In the genomic region with DNA sequence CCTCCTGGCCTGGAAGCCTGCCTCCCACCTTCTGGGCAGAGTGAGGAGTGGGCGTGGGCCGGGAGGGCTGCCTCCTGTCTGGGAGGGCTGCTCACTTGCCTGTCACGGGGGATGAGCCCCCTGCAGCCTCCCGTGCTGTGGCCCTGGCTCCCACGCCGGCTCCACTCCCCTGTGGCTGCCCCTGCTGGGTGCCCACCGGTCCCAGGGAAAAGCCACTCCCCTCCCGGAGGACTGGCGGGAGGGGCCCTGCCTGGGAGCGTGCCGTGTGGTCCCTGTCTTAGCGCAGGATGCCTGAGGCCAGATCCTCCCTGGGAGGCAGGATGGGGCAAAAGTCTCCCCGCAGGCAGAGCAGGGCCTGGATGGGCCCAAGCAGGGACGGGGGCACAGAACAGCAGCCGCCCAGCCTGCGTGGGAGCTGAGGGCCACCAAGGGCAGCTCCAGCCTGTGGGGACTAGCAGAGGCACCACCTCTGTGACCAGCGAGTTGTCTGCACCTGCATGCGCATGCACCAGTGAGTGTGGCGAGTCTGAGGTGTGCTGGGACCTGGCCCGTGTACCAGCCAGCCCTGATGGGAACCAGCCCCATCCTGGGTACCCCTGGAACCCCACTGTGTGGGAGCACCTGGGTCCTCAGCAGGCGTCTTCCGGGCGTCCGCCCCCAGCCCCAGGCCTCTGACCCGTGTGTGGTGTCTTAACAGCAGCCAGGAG, we compare ENCODE assay signal across 16 cellular contexts.
DNase-seq lines count a peak whose midpoint lies in the region; ATAC-seq, FAIRE-seq and TF ChIP-seq lines count a peak whose summit lies in the region.
"Had no signal": no experiment of that assay in that cellular context is flagged by ENCODE, and none has a peak within 500 bp of the region (broad histone marks: within the 10 kb centered on the region; RNA-seq: fewer than 3 reads in every experiment).

No MANE protein-coding gene starts in this region.

- H3K36me3 Mint-ChIP-seq in activated T-cell treated with anti-CD3 and anti-CD28 coated beads, Interleukin-2, amount 50 U/mL, for 24 hours (ENCODE audit: low read depth): peaks cover 31% of the 10 kb centered on the region
- H3K36me3 Mint-ChIP-seq: natural killer cell had no signal

- no peak for DNase-seq in activated T-cell treated with anti-CD3 and anti-CD28 coated beads, Interleukin-2, amount 50 U/mL, for 24 hours
- no peak for DNase-seq in activated T-cell treated with anti-CD3 and anti-CD28 coated beads, Interleukin-2, amount 50 U/mL, for 1 hour
- peak; percentile 92 for DNase-seq in SJSA1 (ENCODE audit: low read depth in 1 of 2, low spot score in 2 of 2)
- peak; percentile 74 for DNase-seq in kidney
- no peak for DNase-seq in stomach
- DNase-seq in GM03348 (ENCODE audit: low spot score): no peak
- DNase-seq in foreskin keratinocyte: no peak
- DNase-seq in iPS-NIHi7 (ENCODE audit: extremely low spot score): no peak
- DNase-seq: activated CD4-positive, alpha-beta T cell treated with anti-CD3 and anti-CD28 coated beads for 4 hours; effector memory CD8-positive, alpha-beta T cell; natural killer cell; NCI-H187; NCI-H510A treated with DMSO at 0.1 percent for 48 hours; PC-9 had no signal

- no peak overlapping the region for H3K4me3 Mint-ChIP-seq in activated T-cell treated with anti-CD3 and anti-CD28 coated beads, Interleukin-2, amount 50 U/mL, for 24 hours
- H3K4me3 Mint-ChIP-seq: effector memory CD8-positive, alpha-beta T cell; natural killer cell; T-helper 2 cell treated with Interferon-gamma antibody and Interleukin-4, amounts not matched to agents 5 μg/mL and 100 μg/mL, for 36 hours had no signal

- peaks cover 58% of the 10 kb centered on the region for H3K4me1 Mint-ChIP-seq in activated T-cell treated with anti-CD3 and anti-CD28 coated beads, Interleukin-2, amount 50 U/mL, for 24 hours (ENCODE audit: low read depth)

- H3K9me3 ChIP-seq in SJSA1 (replicated peaks) (no peaks in the 10 kb centered on the region), kidney (ENCODE audit: control insufficient read depth in 1 of 2, low read length in 2 of 2) (no peaks in the 10 kb centered on the region), stomach (no peaks in the 10 kb centered on the region)

- no peaks in the 10 kb centered on the region for H3K27me3 Mint-ChIP-seq in activated T-cell treated with anti-CD3 and anti-CD28 coated beads, Interleukin-2, amount 50 U/mL, for 24 hours
- H3K27me3 Mint-ChIP-seq: effector memory CD8-positive, alpha-beta T cell had no signal

- 66 to 79% (median 76%) methylated on average over 21 to 25 of the region's 25 CpGs for WGBS in stomach, 5 donors

- TF ChIP-seq CTCF in kidney (IDR thresholded peaks at IDR 0.05; ENCODE audit: borderline replicate concordance, extremely low read depth, insufficient read depth) (no peak), stomach (IDR thresholded peaks at IDR 0.05) (no peak), foreskin keratinocyte (conservative IDR thresholded peaks at IDR 0.05) (no peak)

- intact Hi-C loops in kidney (cut with DNase I) (no loop called here), stomach (cut with DNase I; ENCODE audit: low total_unique reads) (no loop called here)

- TF ChIP-seq POLR2A in stomach (IDR thresholded peaks at IDR 0.05): no peak

- H3K36me3 ChIP-seq in SJSA1 (peaks cover 31% of the 10 kb centered on the region), kidney (ENCODE audit: control insufficient read depth in 1 of 2, insufficient read depth in 2 of 2, low read length in 2 of 2) (peaks cover 5 to 9% of the 10 kb centered on the region in 2 donors), stomach (peaks cover 25 to 34% (median 28%) of the 10 kb centered on the region in 4 donors)

- peak overlapping the region; percentile 56 for H3K27ac ChIP-seq in SJSA1
- H3K27ac ChIP-seq in kidney (ENCODE audit: low read depth in 2 of 2, low read length in 2 of 2): no peak overlapping the region
- peak overlapping the region in 4 of 5 donors; percentile 38 to 89 (median 86) for H3K27ac ChIP-seq in stomach
- H3K27ac ChIP-seq in foreskin keratinocyte: no peak overlapping the region
- H3K27ac ChIP-seq: PC-9 had no signal

- peak overlapping the region; percentile 8; the same call in 1 of the 2 replicates for H3K4me3 ChIP-seq in SJSA1
- no peak overlapping the region for H3K4me3 ChIP-seq in kidney (ENCODE audit: low read length in 2 of 2)
- H3K4me3 ChIP-seq in stomach: no peak overlapping the region
- H3K4me3 ChIP-seq: PC-9 had no signal

- FAIRE-seq in kidney (lab: Jason Lieb, UNC): no peak

- H3K9ac ChIP-seq in kidney (ENCODE audit: low read length in 2 of 2): no peak overlapping the region

- ATAC-seq in foreskin keratinocyte: no peak
- ATAC-seq: effector memory CD8-positive, alpha-beta T cell; natural killer cell had no signal

- no peaks in the 10 kb centered on the region for H3K9me3 Mint-ChIP-seq in activated T-cell treated with anti-CD3 and anti-CD28 coated beads, Interleukin-2, amount 50 U/mL, for 24 hours
- H3K9me3 Mint-ChIP-seq: activated T-helper 1 cell treated with anti-CD3 and anti-CD28 coated beads, Interleukin-12 subunit alpha, Interleukin-12 subunit beta, Interleukin-2, Interleukin-4 antibody, amounts not matched to agents 30 ng/mL and 10 ng/mL and 1 ng/mL, durations not matched to agents 14 hours and 24 hours and 36 hours; effector memory CD8-positive, alpha-beta T cell; natural killer cell; T-helper 2 cell treated with Interferon-gamma antibody and Interleukin-4, amounts not matched to agents 5 μg/mL and 100 μg/mL, for 36 hours had no signal

- H3K4me1 ChIP-seq in SJSA1 (replicated peaks) (peaks cover 74% of the 10 kb centered on the region), kidney (ENCODE audit: control insufficient read depth in 1 of 2, insufficient read depth in 1 of 2, low read depth in 1 of 2, low read length in 2 of 2) (peaks cover 4 to 21% of the 10 kb centered on the region in 2 donors), stomach (peaks cover 50 to 73% (median 62%) of the 10 kb centered on the region in 4 donors), foreskin keratinocyte (peaks cover 27% of the 10 kb centered on the region)

- H3K27me3 ChIP-seq in SJSA1 (replicated peaks) (no peaks in the 10 kb centered on the region), stomach (no peaks in the 10 kb centered on the region), foreskin keratinocyte (no peaks in the 10 kb centered on the region)

- TF ChIP-seq EP300 in stomach (IDR thresholded peaks at IDR 0.05): no peak

- H3K27ac Mint-ChIP-seq in activated T-cell treated with anti-CD3 and anti-CD28 coated beads, Interleukin-2, amount 50 U/mL, for 24 hours: peak overlapping the region; percentile 82

Comparison
In these comparisons a context has a peak if more than half of its experiments do, and no peak if none do; other contexts are left out.
1. DNase-seq: peak in SJSA1 (2 of 2) and kidney (single experiment); none in activated T-cell treated with anti-CD3 and anti-CD28 coated beads, Interleukin-2, amount 50 U/mL, for 24 hours (single experiment), activated T-cell treated with anti-CD3 and anti-CD28 coated beads, Interleukin-2, amount 50 U/mL, for 1 hour (single experiment), stomach (single experiment), GM03348 (single experiment), foreskin keratinocyte (0 of 2) and iPS-NIHi7 (single experiment).
2. H3K27ac ChIP-seq: peak in SJSA1 (single experiment) and stomach (4 of 5); none in kidney (0 of 2) and foreskin keratinocyte (single experiment).